In genomic region chr2:130180404-130181337, GRCh38 we compare ENCODE assay signal across 9 cellular contexts. TPM values are rescaled to one million over a fixed set of nuclear protein-coding genes. Genes with fewer than 3 reads are reported as not detected.
DNase-seq lines count a peak whose midpoint lies in the region; ATAC-seq and TF ChIP-seq lines count a peak whose summit lies in the region.
"Not testable (repeated sequence)": the region's sequence is repeated elsewhere in the genome, so short reads cannot be mapped to it uniquely, and the experiment has no call there.
"Had no signal": no experiment of that assay in that cellular context is flagged by ENCODE, and none has a peak within 500 bp of the region (broad histone marks: within the 10 kb centered on the region; RNA-seq: fewer than 3 reads in every experiment).

No MANE protein-coding gene starts in this region.

- not testable (repeated sequence) for H3K27me3 Mint-ChIP-seq in CD4-positive, CD25-positive, alpha-beta regulatory T cell; activated naive CD8-positive, alpha-beta T cell

- H3K9me3 Mint-ChIP-seq in CD4-positive, CD25-positive, alpha-beta regulatory T cell; activated naive CD8-positive, alpha-beta T cell (ENCODE audit: low read depth): not testable (repeated sequence)

- H3K27me3 ChIP-seq in CD4-positive, CD25-positive, alpha-beta regulatory T cell (ENCODE audit: control insufficient read depth, insufficient read depth, low read length); HUES48 (ENCODE audit: control insufficient read depth, insufficient read depth, low read length); RWPE2 (ENCODE audit: insufficient read depth, poor library complexity, severe bottlenecking); endocrine pancreas (ENCODE audit: control insufficient read depth, insufficient read depth, low read length); neuron (ENCODE audit: insufficient read depth, low read length); thoracic aorta (replicated peaks; ENCODE audit: insufficient read depth): not testable (repeated sequence)

- H3K4me1 Mint-ChIP-seq in CD4-positive, CD25-positive, alpha-beta regulatory T cell = peaks cover 0 to 44% (median 24%) of the 10 kb centered on the region in 4 donors
- H3K4me1 Mint-ChIP-seq in activated naive CD8-positive, alpha-beta T cell (ENCODE audit: low read depth) = peaks cover 20% of the 10 kb centered on the region

- H3K36me3 ChIP-seq in CD4-positive, CD25-positive, alpha-beta regulatory T cell (ENCODE audit: control insufficient read depth, insufficient read depth, low read length); endocrine pancreas (ENCODE audit: control insufficient read depth, insufficient read depth, low read length); thoracic aorta: not testable (repeated sequence)
- H3K36me3 ChIP-seq in HUES48 (ENCODE audit: control insufficient read depth, insufficient read depth, low read length) = peaks cover 22% of the 10 kb centered on the region
- H3K36me3 ChIP-seq in RWPE2 (ENCODE audit: low read depth) = peaks cover 11% of the 10 kb centered on the region
- peaks cover 14% of the 10 kb centered on the region for H3K36me3 ChIP-seq in neuron (ENCODE audit: insufficient read depth, low read length)

- not testable (repeated sequence) for TF ChIP-seq CTCF in RWPE2 (IDR thresholded peaks at IDR 0.05; ENCODE audit: poor library complexity, severe bottlenecking); thoracic aorta (IDR thresholded peaks at IDR 0.05)

- ATAC-seq in CD4-positive, CD25-positive, alpha-beta regulatory T cell (ENCODE audit: low read depth in 2 of 2); RWPE2 (ENCODE audit: low read depth); thoracic aorta (ENCODE audit: insufficient number of reproducible peaks, low FRiP score, low read depth): not testable (repeated sequence)

- H3K4me3 Mint-ChIP-seq in CD4-positive, CD25-positive, alpha-beta regulatory T cell = peak overlapping the region; percentile 91 to 99 (median 96)
- peak overlapping the region; percentile 92 for H3K4me3 Mint-ChIP-seq in activated naive CD8-positive, alpha-beta T cell

- H3K9ac ChIP-seq in HUES48 (ENCODE audit: low read depth, low read length) (peak overlapping the region; percentile 98), endocrine pancreas (ENCODE audit: control insufficient read depth, insufficient read depth, low read length) (peak overlapping the region; percentile 100)

- not testable (repeated sequence) for DNase-seq in CD4-positive, CD25-positive, alpha-beta regulatory T cell; RWPE2 (ENCODE audit: low spot score); thoracic aorta (ENCODE audit: low spot score)
- peak; percentile 47 for DNase-seq in iris pigment epithelial cell (ENCODE audit: low read depth)

- not testable (repeated sequence) for H3K9me3 ChIP-seq in CD4-positive, CD25-positive, alpha-beta regulatory T cell (ENCODE audit: control insufficient read depth in 2 of 2, low read length in 2 of 2); HUES48 (ENCODE audit: control insufficient read depth, insufficient read depth, low read length); RWPE2 (ENCODE audit: severe bottlenecking); endocrine pancreas (ENCODE audit: control insufficient read depth, low read length); neuron (ENCODE audit: low read length); thoracic aorta

- H3K4me3 ChIP-seq in CD4-positive, CD25-positive, alpha-beta regulatory T cell (ENCODE audit: low read depth, low read length) = peak overlapping the region; percentile 83
- H3K4me3 ChIP-seq in HUES48 (ENCODE audit: low read depth, low read length) = peak overlapping the region; percentile 100
- H3K4me3 ChIP-seq in RWPE2 (ENCODE audit: severe bottlenecking) = peak overlapping the region; percentile 96
- peak overlapping the region; percentile 69 for H3K4me3 ChIP-seq in endocrine pancreas (ENCODE audit: control insufficient read depth, insufficient read depth, low read length)
- peak overlapping the region; percentile 94 for H3K4me3 ChIP-seq in neuron (ENCODE audit: low read length)
- H3K4me3 ChIP-seq in thoracic aorta = peak overlapping the region; percentile 100

- peaks cover 20% of the 10 kb centered on the region for H3K4me1 ChIP-seq in CD4-positive, CD25-positive, alpha-beta regulatory T cell (ENCODE audit: control insufficient read depth, insufficient read depth, low read length, poor library complexity, severe bottlenecking)
- H3K4me1 ChIP-seq in HUES48 (ENCODE audit: control insufficient read depth, insufficient read depth, low read length); RWPE2 (ENCODE audit: insufficient read depth, poor library complexity, severe bottlenecking); endocrine pancreas (ENCODE audit: control insufficient read depth, insufficient read depth, low read length): not testable (repeated sequence)
- H3K4me1 ChIP-seq in neuron (ENCODE audit: insufficient read depth, low read length) (peaks cover 21% of the 10 kb centered on the region), thoracic aorta (ENCODE audit: control insufficient read depth in 1 of 2, low read depth in 2 of 2) (peaks cover 17 to 23% of the 10 kb centered on the region in 2 donors)

- H3K27ac Mint-ChIP-seq in CD4-positive, CD25-positive, alpha-beta regulatory T cell = peak overlapping the region; percentile 82 to 97 (median 93)
- peak overlapping the region; percentile 94 for H3K27ac Mint-ChIP-seq in activated naive CD8-positive, alpha-beta T cell

- not testable (repeated sequence) for H2AFZ ChIP-seq in neuron (ENCODE audit: low read depth, low read length)

- not testable (repeated sequence) for H3K36me3 Mint-ChIP-seq in CD4-positive, CD25-positive, alpha-beta regulatory T cell; activated naive CD8-positive, alpha-beta T cell

- peak overlapping the region; percentile 93 for H3K27ac ChIP-seq in CD4-positive, CD25-positive, alpha-beta regulatory T cell (ENCODE audit: insufficient read depth, low read length, poor library complexity, severe bottlenecking)
- H3K27ac ChIP-seq in HUES48 (ENCODE audit: low read depth, low read length) = peak overlapping the region; percentile 88
- peak overlapping the region; percentile 63 for H3K27ac ChIP-seq in RWPE2 (ENCODE audit: poor library complexity, severe bottlenecking)
- peak overlapping the region; percentile 80 to 81 for H3K27ac ChIP-seq in thoracic aorta

RNA-seq across cellular contexts. Expression of gene SMPD4, which starts 0.7 kb away (rescaled TPM):
- total RNA-seq in CD4-positive, CD25-positive, alpha-beta regulatory T cell = 78.7 TPM
- polyA plus RNA-seq in CD4-positive, CD25-positive, alpha-beta regulatory T cell = 10 to 100 TPM; 22.4 to 32.5 (median 29.9) TPM
- 10 to 100 TPM; 46.3 to 53.1 TPM for total RNA-seq in thoracic aorta

RNA-seq across cellular contexts. Expression of gene MZT2B, which starts 1.4 kb away (rescaled TPM):
- 199 TPM for total RNA-seq in CD4-positive, CD25-positive, alpha-beta regulatory T cell
- polyA plus RNA-seq in CD4-positive, CD25-positive, alpha-beta regulatory T cell = 100 to 1,000 TPM; 186 to 259 (median 227) TPM
- total RNA-seq in thoracic aorta = 10 to 100 TPM; 75.3 to 96.3 TPM

RNA-seq across cellular contexts. Expression of gene TUBA3E, which starts 17.6 kb away (rescaled TPM):
- total RNA-seq in CD4-positive, CD25-positive, alpha-beta regulatory T cell = not detected
- not detected for polyA plus RNA-seq in CD4-positive, CD25-positive, alpha-beta regulatory T cell
- not detected for total RNA-seq in thoracic aorta
- total RNA-seq: left lobe of liver had no signal

RNA-seq across cellular contexts. Expression of gene CCDC74B, which starts 35.8 kb away (rescaled TPM):
- not detected for total RNA-seq in CD4-positive, CD25-positive, alpha-beta regulatory T cell
- polyA plus RNA-seq in CD4-positive, CD25-positive, alpha-beta regulatory T cell = not detected
- 10 to 100 TPM in 1 of 2 donors, 1 to 10 TPM in 1; 2.0 to 12.4 TPM for total RNA-seq in thoracic aorta
- total RNA-seq: left lobe of liver had no signal

RNA-seq across cellular contexts. Expression of gene POTEF, which starts 51.6 kb away (rescaled TPM):
- total RNA-seq in CD4-positive, CD25-positive, alpha-beta regulatory T cell = not detected
- polyA plus RNA-seq in CD4-positive, CD25-positive, alpha-beta regulatory T cell = not detected
- total RNA-seq in thoracic aorta = not detected
- total RNA-seq: left lobe of liver had no signal
